Comparison of ENCODE assay signal across 8 cellular contexts in genomic region chr12:120469450-120470149, GRCh38. TPM values are rescaled to one million over a fixed set of nuclear protein-coding genes. Genes with fewer than 3 reads are reported as not detected.
DNase-seq lines count a peak whose midpoint lies in the region; ATAC-seq and TF ChIP-seq lines count a peak whose summit lies in the region.

Gene SRSF9, minus strand, starts transcription at chr12:120469748. Its CDS starts 139 bp downstream, at chr12:120469609.

- H3K27ac ChIP-seq in coronary artery: peak within 1 kb of the TSS; percentile 93 to 96

- ATAC-seq in HG03460 (IDR thresholded peaks at IDR 0.05; ENCODE audit: unreplicated experiment): peak; percentile 85

- CTCF ChIA-PET in BJ (lab: Yijun Ruan, JAX): interaction anchor here (0.5 to 6.0 kb wide), 13 partner anchors 12 to 107 kb away, joined by 3 to 57 read pairs (median 5); partner anchors contain the start of gene DYNLL1

- POLR2A ChIA-PET in BJ (lab: Charles Lee): no interaction called here

- H3K4me3 ChIP-seq in BJ (ENCODE audit: low read depth, low read length) (peak within 1 kb of the TSS; percentile 80), coronary artery (peak within 1 kb of the TSS; percentile 92)

- H3K27me3 ChIP-seq in BJ (ENCODE audit: control insufficient read depth, insufficient read depth, low read length): no peaks in the 10 kb centered on the region

- H3K36me3 ChIP-seq in BJ (ENCODE audit: control insufficient read depth, insufficient read depth, low read length): peaks cover 7% of the 10 kb centered on the region

- TF ChIP-seq CTCF in BJ (IDR thresholded peaks at IDR 0.05; ENCODE audit: insufficient read depth, low read depth, low read length) (peak; percentile 92), coronary artery (IDR thresholded peaks at IDR 0.05) (peak; percentile 88)

- DNase-seq in BJ (ENCODE audit: low read depth) (peak; percentile 74), GM19240 (ENCODE audit: insufficient read length, low spot score) (peak; percentile 93), NCI-H524 treated with DMSO at 0.1 percent for 48 hours (lab: John Stamatoyannopoulos, UW) (peak; percentile 32), coronary artery (ENCODE audit: low spot score) (peak; percentile 96), left kidney (ENCODE audit: low read depth, low spot score) (peak; percentile 99)
- peak; percentile 98 for DNase-seq in activated CD4-positive, alpha-beta T cell treated with anti-CD3 and anti-CD28 coated beads for 48 hours
- DNase-seq in stimulated activated CD4-positive, alpha-beta T cell treated with anti-CD3 and anti-CD28 coated beads, Interleukin-2, amount 100 ng/mL, for 24 hours: peak; percentile 97 to 98

RNA-seq across cellular contexts. Expression of gene SRSF9, which starts in this region (rescaled TPM):
- polyA plus RNA-seq in BJ (2011; rRNA removed): 88.0 and 108 TPM in 2 replicates
- 26.7 and 39.5 TPM in 2 replicates for polyA minus RNA-seq in BJ (2011; rRNA and poly(A)+ RNA removed)

Comparison
In these comparisons a context has a peak if more than half of its experiments do, and no peak if none do; other contexts are left out.
1. Peak in every context shown above with its lines: DNase-seq, ATAC-seq, H3K4me3 ChIP-seq and H3K27ac ChIP-seq.
2. DNase-seq: peak in every context shown above with its lines; median percentile 99 in left kidney; 98 in activated CD4-positive, alpha-beta T cell treated with anti-CD3 and anti-CD28 coated beads for 48 hours; 98 in stimulated activated CD4-positive, alpha-beta T cell treated with anti-CD3 and anti-CD28 coated beads, Interleukin-2, amount 100 ng/mL, for 24 hours; 96 in coronary artery; 93 in GM19240; 74 in BJ; 32 in NCI-H524 treated with DMSO at 0.1 percent for 48 hours.